ENCODE assay signal across 8 cellular contexts in genomic region chr19:1407662-1408299, GRCh38. TPM values are rescaled to one million over a fixed set of nuclear protein-coding genes. Genes with fewer than 3 reads are reported as not detected.
DNase-seq lines count a peak whose midpoint lies in the region; ATAC-seq and TF ChIP-seq lines count a peak whose summit lies in the region.

No MANE protein-coding gene starts in this region.

- ATAC-seq in HG02571 (IDR thresholded peaks at IDR 0.05; ENCODE audit: unreplicated experiment), result peak; percentile 22
- peak; percentile 12 for ATAC-seq in mucosa of descending colon

- intact Hi-C loops in mucosa of descending colon (cut with DNase I, micrococcal nuclease), result no loop called here
- intact Hi-C loops in tibial artery (cut with DNase I; ENCODE audit: low total_unique reads), result loop anchor here (10.0 kb wide), 1 partner anchor 53 kb away; a partner anchor contains a TSS

- TF ChIP-seq POLR2A in Peyer's patch (IDR thresholded peaks at IDR 0.05), result peak in 1 of 2 donors; percentile 59

- TF ChIP-seq CTCF in GM12864 (IDR thresholded peaks at IDR 0.05; ENCODE audit: low read depth, low read length, missing control alignments), result no peak
- TF ChIP-seq CTCF in Peyer's patch (IDR thresholded peaks at IDR 0.05), result no peak
- TF ChIP-seq CTCF in cardiac fibroblast (IDR thresholded peaks at IDR 0.05; ENCODE audit: low read depth, low read length), result no peak
- TF ChIP-seq CTCF in mucosa of descending colon (IDR thresholded peaks at IDR 0.05), result no peak
- no peak for TF ChIP-seq CTCF in tibial artery (IDR thresholded peaks at IDR 0.05)

- DNase-seq in GM12864 (ENCODE audit: low read depth) (no peak), Peyer's patch (peak in 2 of 3 donors; percentile 32 to 64), cardiac fibroblast (ENCODE audit: low read depth in 2 of 2) (no peak), mucosa of descending colon (peak in 2 of 3 donors; percentile 75 to 82), tibial artery (peak in 1 of 2 donors; percentile 75), NCI-H82 (lab: John Stamatoyannopoulos, UW) (no peak), kidney tubule cell (ENCODE audit: low spot score) (no peak)

- H3K4me1 ChIP-seq in Peyer's patch (peaks cover 10 to 48% (median 36%) of the 10 kb centered on the region in 4 donors), mucosa of descending colon (ENCODE audit: low read depth) (peaks cover 35% of the 10 kb centered on the region), tibial artery (peaks cover 0 to 53% (median 48%) of the 10 kb centered on the region in 4 donors)

- H3K27ac ChIP-seq in Peyer's patch, result peak overlapping the region; percentile 94 to 98 (median 97)
- peak overlapping the region; percentile 92 to 97 for H3K27ac ChIP-seq in tibial artery

- H3K36me3 ChIP-seq in Peyer's patch, result peaks cover 0 to 9% (median 0%) of the 10 kb centered on the region in 3 donors
- H3K36me3 ChIP-seq in mucosa of descending colon (ENCODE audit: low read depth), result no peaks in the 10 kb centered on the region
- H3K36me3 ChIP-seq in tibial artery, result peaks cover 0 to 9% (median 0%) of the 10 kb centered on the region in 3 donors

- no peaks in the 10 kb centered on the region for H3K9me3 ChIP-seq in Peyer's patch
- H3K9me3 ChIP-seq in mucosa of descending colon, result no peaks in the 10 kb centered on the region
- H3K9me3 ChIP-seq in tibial artery, result no peaks in the 10 kb centered on the region

- H3K27me3 ChIP-seq in Peyer's patch (no peaks in the 10 kb centered on the region), tibial artery (no peaks in the 10 kb centered on the region)

- H3K4me3 ChIP-seq in GM12864 (ENCODE audit: low read depth, low read length) (peak overlapping the region; percentile 81), Peyer's patch (peak overlapping the region; percentile 94 to 100 (median 99)), cardiac fibroblast (replicated peaks in 1 of 2; ENCODE audit: low read depth in 2 of 2, low read length in 2 of 2) (peak overlapping the region; percentile 84 to 98), mucosa of descending colon (peak overlapping the region; percentile 96), tibial artery (peak overlapping the region; percentile 89 to 97)

RNA-seq across cellular contexts. Expression of gene DAZAP1, which starts 0.4 kb away (rescaled TPM):
- total RNA-seq in Peyer's patch (10 to 100 TPM; 37.5 to 90.9 (median 58.2) TPM), mucosa of descending colon (100 to 1,000 TPM; 117 to 123 (median 119) TPM)

RNA-seq across cellular contexts. Expression of gene GAMT, which starts 6.4 kb away (rescaled TPM):
- total RNA-seq in Peyer's patch, result 1 to 10 TPM in 2 of 4 donors, not detected in 2; 2.5 to 3.1 TPM
- 1 to 10 TPM; 1.6 to 7.0 (median 2.1) TPM for total RNA-seq in mucosa of descending colon

RNA-seq across cellular contexts. Expression of gene NDUFS7, which starts 24.1 kb away (rescaled TPM):
- total RNA-seq in Peyer's patch, result 100 to 1,000 TPM in 3 of 4 donors, 10 to 100 TPM in 1; 99.9 to 165 (median 156) TPM
- total RNA-seq in mucosa of descending colon, result 100 to 1,000 TPM; 118 to 160 (median 148) TPM

RNA-seq across cellular contexts. Expression of gene RPS15, which starts 30.4 kb away (rescaled TPM):
- total RNA-seq in Peyer's patch (1,000 to 10,000 TPM; 1,044 to 1,915 (median 1,354) TPM), mucosa of descending colon (100 to 1,000 TPM; 748 to 897 (median 892) TPM)

RNA-seq across cellular contexts. Expression of gene APC2, which starts 42.1 kb away (rescaled TPM):
- total RNA-seq in Peyer's patch (under 1 TPM in 3 of 4 donors, not detected in 1; 0.18 to 0.76 (median 0.27) TPM), mucosa of descending colon (1 to 10 TPM in 1 of 3 donors, under 1 TPM in 2; 0.23 to 5.9 (median 0.24) TPM)

Comparison
In these comparisons a context has a peak if more than half of its experiments do, and no peak if none do; other contexts are left out.
1. DNase-seq: peak in Peyer's patch (2 of 3) and mucosa of descending colon (2 of 3); none in GM12864 (single experiment), cardiac fibroblast (0 of 2), NCI-H82 (single experiment) and kidney tubule cell (single experiment).
2. Peak in every context shown above with its lines, with median percentiles within 50 percentile points of each other: H3K4me3 ChIP-seq.